ENCODE assay signal across 18 cellular contexts in the genomic region with DNA sequence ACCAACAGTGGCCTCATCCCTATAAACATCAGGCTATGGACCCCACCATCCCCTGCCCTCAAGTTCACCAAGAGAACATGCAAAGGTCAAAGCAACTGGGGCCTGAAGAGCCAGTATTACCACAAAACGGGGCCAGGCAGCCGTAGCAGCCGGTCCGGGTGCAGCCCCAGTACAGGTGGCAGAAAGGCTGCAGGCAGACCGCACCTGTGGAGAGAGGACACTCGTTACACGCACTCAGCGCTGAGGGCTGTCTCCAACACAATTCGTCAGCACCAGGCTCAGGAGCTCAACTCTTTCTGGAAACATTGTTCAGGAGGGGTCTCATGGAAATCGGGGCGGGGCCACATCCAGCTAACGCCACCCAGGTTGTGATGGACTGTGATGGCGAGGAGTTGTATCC.
"Had no signal": no experiment of that assay in that cellular context is flagged by ENCODE, and none has a peak within 500 bp of the region (broad histone marks: within the 10 kb centered on the region; RNA-seq: fewer than 3 reads in every experiment).

No MANE protein-coding gene starts in this region.

- H3K27me3 Mint-ChIP-seq: stimulated activated memory B cell treated with anti-CD40 and anti-IgM and Interleukin-4, amounts not matched to agents 10 μg/mL and 1 μg/mL and 100 μg/mL, for 72 hours; stimulated activated naive CD8-positive, alpha-beta T cell treated with anti-CD3 and anti-CD28 coated beads, Interleukin-15, Interleukin-2, amounts not matched to agents 100 ng/mL and 50 ng/mL, for 24 hours had no signal

- H2AFZ ChIP-seq: parathyroid adenoma had no signal

- DNase-seq: colonic mucosa; dermis blood vessel endothelial cell; esophagus squamous epithelium; foreskin fibroblast; left colon; left ventricle myocardium superior; mesenchymal stem cell; midbrain; nephron progenitor cell; right lobe of liver; stimulated activated CD4-positive, alpha-beta T cell treated with anti-CD3 and anti-CD28 coated beads, Interleukin-4, amount 100 ng/mL, for 24 hours had no signal

- H3K4me1 ChIP-seq: colonic mucosa, esophagus squamous epithelium, gastroesophageal sphincter, parathyroid adenoma, prostate gland, right lobe of liver, tibial nerve had no signal

- H3K27ac Mint-ChIP-seq: nephron progenitor cell; stimulated activated memory B cell treated with anti-CD40 and anti-IgM and Interleukin-4, amounts not matched to agents 10 μg/mL and 1 μg/mL and 100 μg/mL, for 72 hours; stimulated activated naive CD8-positive, alpha-beta T cell treated with anti-CD3 and anti-CD28 coated beads, Interleukin-15, Interleukin-2, amounts not matched to agents 100 ng/mL and 50 ng/mL, for 24 hours had no signal

- H3K9me3 Mint-ChIP-seq: nephron progenitor cell; stimulated activated memory B cell treated with anti-CD40 and anti-IgM and Interleukin-4, amounts not matched to agents 10 μg/mL and 1 μg/mL and 100 μg/mL, for 72 hours; stimulated activated naive CD8-positive, alpha-beta T cell treated with anti-CD3 and anti-CD28 coated beads, Interleukin-15, Interleukin-2, amounts not matched to agents 100 ng/mL and 50 ng/mL, for 24 hours had no signal

- H3K27ac ChIP-seq: colonic mucosa, esophagus squamous epithelium, gastroesophageal sphincter, parathyroid adenoma, prostate gland, right lobe of liver, tibial nerve had no signal

- H3K4me3 Mint-ChIP-seq: nephron progenitor cell; stimulated activated memory B cell treated with anti-CD40 and anti-IgM and Interleukin-4, amounts not matched to agents 10 μg/mL and 1 μg/mL and 100 μg/mL, for 72 hours; stimulated activated naive CD8-positive, alpha-beta T cell treated with anti-CD3 and anti-CD28 coated beads, Interleukin-15, Interleukin-2, amounts not matched to agents 100 ng/mL and 50 ng/mL, for 24 hours had no signal

- H3K4me1 Mint-ChIP-seq: nephron progenitor cell; stimulated activated memory B cell treated with anti-CD40 and anti-IgM and Interleukin-4, amounts not matched to agents 10 μg/mL and 1 μg/mL and 100 μg/mL, for 72 hours had no signal

- H3K4me3 ChIP-seq: colonic mucosa, esophagus squamous epithelium, gastroesophageal sphincter, lung, prostate gland, right lobe of liver, tibial nerve had no signal

- ATAC-seq: gastroesophageal sphincter; left colon; left ventricle myocardium superior; right lobe of liver; stimulated activated memory B cell treated with anti-CD40 and anti-IgM and Interleukin-4, amounts not matched to agents 10 μg/mL and 1 μg/mL and 100 μg/mL, for 72 hours had no signal

- H3K9me3 ChIP-seq: colonic mucosa, esophagus squamous epithelium, gastroesophageal sphincter, prostate gland, right lobe of liver, tibial nerve had no signal

- H3K27me3 ChIP-seq: colonic mucosa, esophagus squamous epithelium, gastroesophageal sphincter, right lobe of liver, tibial nerve had no signal

- H3K9ac ChIP-seq: parathyroid adenoma had no signal
